ENCODE assay signal across 27 cellular contexts in genomic region chr1:94115254-94115899, GRCh38. TPM values are rescaled to one million over a fixed set of nuclear protein-coding genes. Genes with fewer than 3 reads are reported as not detected.
"Had no signal": no experiment of that assay in that cellular context is flagged by ENCODE, and none has a peak within 500 bp of the region (broad histone marks: within the 10 kb centered on the region; RNA-seq: fewer than 3 reads in every experiment).

No MANE protein-coding gene starts in this region.

- H3K4me1 Mint-ChIP-seq: activated naive CD4-positive, alpha-beta T cell treated with anti-CD3 and anti-CD28 coated beads, Interleukin-2, amount 10 ng/mL, durations not matched to agents 7 days and 5 days; immature natural killer cell; natural killer cell; stimulated activated effector memory CD8-positive, alpha-beta T cell treated with anti-CD3 and anti-CD28 coated beads, Interleukin-12 subunit alpha, Interleukin-12 subunit beta, amount 100 ng/mL, for 72 hours; stimulated activated naive CD8-positive, alpha-beta T cell treated with anti-CD3 and anti-CD28 coated beads, Interleukin-15, amount 100 ng/mL, for 72 hours had no signal

- H3K9me3 Mint-ChIP-seq: activated naive CD4-positive, alpha-beta T cell treated with anti-CD3 and anti-CD28 coated beads, Interleukin-2, amount 10 ng/mL, durations not matched to agents 7 days and 5 days; immature natural killer cell; natural killer cell; stimulated activated effector memory CD8-positive, alpha-beta T cell treated with anti-CD3 and anti-CD28 coated beads, Interleukin-12 subunit alpha, Interleukin-12 subunit beta, amount 100 ng/mL, for 72 hours; stimulated activated naive CD8-positive, alpha-beta T cell treated with anti-CD3 and anti-CD28 coated beads, Interleukin-15, amount 100 ng/mL, for 72 hours had no signal

- DNase-seq: activated CD4-positive, alpha-beta T cell treated with anti-CD3 and anti-CD28 coated beads, Interleukin-2, amount 50 U/mL, for 4 hours; activated effector memory CD4-positive, alpha-beta T cell treated with Interleukin-2 at 50 U/mL for 16 hours; activated naive CD4-positive, alpha-beta T cell treated with anti-CD3 and anti-CD28 coated beads, Interleukin-2, amount 10 ng/mL, durations not matched to agents 7 days and 5 days; activated T-cell treated with anti-CD3 and anti-CD28 coated beads, Interleukin-2, amount 50 U/mL, for 48 hours; glutamatergic neuron; immature natural killer cell; midbrain; natural killer cell; pancreas; psoas muscle; stimulated activated CD4-positive, alpha-beta T cell treated with anti-CD3 and anti-CD28 coated beads, Interleukin-2, amount 100 ng/mL, for 24 hours; stimulated activated naive CD8-positive, alpha-beta T cell treated with anti-CD3 and anti-CD28 coated beads, Interleukin-15, amount 100 ng/mL, for 72 hours; T-helper 1 cell; transverse colon had no signal

- H3K4me3 Mint-ChIP-seq: activated naive CD4-positive, alpha-beta T cell treated with anti-CD3 and anti-CD28 coated beads, Interleukin-2, amount 10 ng/mL, durations not matched to agents 7 days and 5 days; immature natural killer cell; natural killer cell; stimulated activated effector memory CD8-positive, alpha-beta T cell treated with anti-CD3 and anti-CD28 coated beads, Interleukin-12 subunit alpha, Interleukin-12 subunit beta, amount 100 ng/mL, for 72 hours; stimulated activated naive CD8-positive, alpha-beta T cell treated with anti-CD3 and anti-CD28 coated beads, Interleukin-15, amount 100 ng/mL, for 72 hours had no signal

- H2AFZ ChIP-seq: hepatocyte had no signal

- ATAC-seq: natural killer cell; pancreas; psoas muscle; stimulated activated effector memory CD8-positive, alpha-beta T cell treated with anti-CD3 and anti-CD28 coated beads, Interleukin-12 subunit alpha, Interleukin-12 subunit beta, amount 100 ng/mL, for 72 hours; stimulated activated naive CD8-positive, alpha-beta T cell treated with anti-CD3 and anti-CD28 coated beads, Interleukin-15, amount 100 ng/mL, for 72 hours had no signal

- H3K27me3 Mint-ChIP-seq: stimulated activated naive CD8-positive, alpha-beta T cell treated with anti-CD3 and anti-CD28 coated beads, Interleukin-15, amount 100 ng/mL, for 72 hours had no signal

- FAIRE-seq: endometrium, frontal cortex, pancreas, TTC549 had no signal

- H3K79me2 ChIP-seq: hepatocyte had no signal

- H3K27ac ChIP-seq: cardiac muscle cell, neutrophil, pancreas, psoas muscle, right atrium auricular region, transverse colon had no signal

- H3K4me3 ChIP-seq: cardiac muscle cell, hepatocyte, lung, pancreas, psoas muscle, right atrium auricular region, transverse colon, vagina had no signal

- H3K4me1 ChIP-seq: pancreas, psoas muscle, transverse colon had no signal

- H3K36me3 Mint-ChIP-seq: activated naive CD4-positive, alpha-beta T cell treated with anti-CD3 and anti-CD28 coated beads, Interleukin-2, amount 10 ng/mL, durations not matched to agents 7 days and 5 days; immature natural killer cell; natural killer cell; stimulated activated effector memory CD8-positive, alpha-beta T cell treated with anti-CD3 and anti-CD28 coated beads, Interleukin-12 subunit alpha, Interleukin-12 subunit beta, amount 100 ng/mL, for 72 hours had no signal

- H3K9me3 ChIP-seq: neutrophil, pancreas, psoas muscle, right atrium auricular region, transverse colon, vagina had no signal

- H3K27ac Mint-ChIP-seq: activated naive CD4-positive, alpha-beta T cell treated with anti-CD3 and anti-CD28 coated beads, Interleukin-2, amount 10 ng/mL, durations not matched to agents 7 days and 5 days; natural killer cell; stimulated activated effector memory CD8-positive, alpha-beta T cell treated with anti-CD3 and anti-CD28 coated beads, Interleukin-12 subunit alpha, Interleukin-12 subunit beta, amount 100 ng/mL, for 72 hours; stimulated activated naive CD8-positive, alpha-beta T cell treated with anti-CD3 and anti-CD28 coated beads, Interleukin-15, amount 100 ng/mL, for 72 hours had no signal

- H3K27me3 ChIP-seq: cardiac muscle cell, hepatocyte, pancreas, right atrium auricular region, vagina had no signal

- H3K36me3 ChIP-seq: cardiac muscle cell, neutrophil, pancreas, right atrium auricular region, transverse colon, vagina had no signal

RNA-seq across cellular contexts. Expression of gene ABCA4, which starts 5.6 kb away (rescaled TPM):
- total RNA-seq: activated CD8-positive, alpha-beta memory T cell treated with anti-CD3 and anti-CD28 coated beads for 36 hours; cardiac muscle cell; epithelial cell of proximal tubule; kidney epithelial cell had no signal
